In genomic region chr5:51033215-51033614, GRCh38 we compare ENCODE assay signal across 19 cellular contexts.
A peak's percentile ranks its signal among the peaks of the same experiment; 100 is the strongest.
DNase-seq lines count a peak whose midpoint lies in the region.
"Had no signal": no experiment of that assay in that cellular context is flagged by ENCODE, and none has a peak within 500 bp of the region (broad histone marks: within the 10 kb centered on the region; RNA-seq: fewer than 3 reads in every experiment).

No MANE protein-coding gene starts in this region.

- no peak overlapping the region for H3K27ac ChIP-seq in Karpas-422 (ENCODE audit: low read length)
- H3K27ac ChIP-seq: colonic mucosa, gastroesophageal sphincter, skin epidermis, testis had no signal

- no peak overlapping the region for H2AFZ ChIP-seq in Karpas-422 (ENCODE audit: low read length)

- no peak overlapping the region for H3K4me3 Mint-ChIP-seq in activated T-cell treated with anti-CD3 and anti-CD28 coated beads, Interleukin-2, amount 50 U/mL, for 24 hours
- H3K4me3 Mint-ChIP-seq: activated CD8-positive, alpha-beta T cell treated with anti-CD3 and anti-CD28 coated beads, Interleukin-2, amount 10 ng/mL, durations not matched to agents 7 days and 5 days; CD4-positive, alpha-beta T cell; effector memory CD8-positive, alpha-beta T cell; stimulated activated memory B cell treated with anti-CD40 and anti-IgM and Interleukin-4, amounts not matched to agents 10 μg/mL and 1 μg/mL and 100 μg/mL, for 72 hours had no signal

- H3K4me1 ChIP-seq in Karpas-422 (ENCODE audit: low read length) = no peaks in the 10 kb centered on the region
- H3K4me1 ChIP-seq: colonic mucosa, gastroesophageal sphincter, testis had no signal

- H3K9me2 ChIP-seq in Karpas-422 (replicated peaks; ENCODE audit: insufficient read depth, low read length) = no peaks in the 10 kb centered on the region

- H3K9me3 Mint-ChIP-seq in activated T-cell treated with anti-CD3 and anti-CD28 coated beads, Interleukin-2, amount 50 U/mL, for 24 hours = no peaks in the 10 kb centered on the region
- H3K9me3 Mint-ChIP-seq: stimulated activated memory B cell treated with anti-CD40 and anti-IgM and Interleukin-4, amounts not matched to agents 10 μg/mL and 1 μg/mL and 100 μg/mL, for 72 hours had no signal

- no peaks in the 10 kb centered on the region for H3K9me3 ChIP-seq in Karpas-422 (ENCODE audit: low read length)
- H3K9me3 ChIP-seq: colonic mucosa, gastroesophageal sphincter, testis had no signal

- H3K4me1 Mint-ChIP-seq in activated T-cell treated with anti-CD3 and anti-CD28 coated beads, Interleukin-2, amount 50 U/mL, for 24 hours (ENCODE audit: low read depth) = no peaks in the 10 kb centered on the region
- H3K4me1 Mint-ChIP-seq: stimulated activated memory B cell treated with anti-CD40 and anti-IgM and Interleukin-4, amounts not matched to agents 10 μg/mL and 1 μg/mL and 100 μg/mL, for 72 hours had no signal

- DNase-seq in DMS153 (lab: John Stamatoyannopoulos, UW) (peak; percentile 51), HT-29 (ENCODE audit: low spot score) (peak; percentile 22), NCI-H345 (lab: John Stamatoyannopoulos, UW) (peak; percentile 88), iPS-NIHi11 (ENCODE audit: low spot score) (peak; percentile 14), Karpas-422 (no peak), SKM-1 treated with dmso at 0.1 percent for 144 hours (lab: John Stamatoyannopoulos, UW; ENCODE audit: unreplicated experiment) (no peak)
- no peak for DNase-seq in activated T-cell treated with anti-CD3 and anti-CD28 coated beads, Interleukin-2, amount 50 U/mL, for 24 hours
- DNase-seq: activated CD8-positive, alpha-beta T cell treated with anti-CD3 and anti-CD28 coated beads, Interleukin-2, amount 10 ng/mL, durations not matched to agents 7 days and 5 days; activated gamma-delta T cell treated with Interleukin-2 at 50 U/mL for 16 hours; CD4-positive, alpha-beta T cell; colonic mucosa; effector memory CD8-positive, alpha-beta T cell; NCI-H1694; NCI-H526 treated with DMSO at 0.1 percent for 48 hours; OCI-M1; testis had no signal

- H3K9ac ChIP-seq in Karpas-422 (ENCODE audit: low read length) = no peak overlapping the region

- no peak overlapping the region for H3K4me2 ChIP-seq in Karpas-422 (ENCODE audit: low read depth, low read length, poor library complexity, severe bottlenecking)

- H4K20me1 ChIP-seq in Karpas-422 (ENCODE audit: insufficient read depth, low read depth, low read length) = no peaks in the 10 kb centered on the region

- H3K27ac Mint-ChIP-seq in activated T-cell treated with anti-CD3 and anti-CD28 coated beads, Interleukin-2, amount 50 U/mL, for 24 hours = no peak overlapping the region
- H3K27ac Mint-ChIP-seq: activated CD8-positive, alpha-beta T cell treated with anti-CD3 and anti-CD28 coated beads, Interleukin-2, amount 10 ng/mL, durations not matched to agents 7 days and 5 days; CD4-positive, alpha-beta T cell; effector memory CD8-positive, alpha-beta T cell; stimulated activated memory B cell treated with anti-CD40 and anti-IgM and Interleukin-4, amounts not matched to agents 10 μg/mL and 1 μg/mL and 100 μg/mL, for 72 hours had no signal

- H3K36me3 Mint-ChIP-seq in activated T-cell treated with anti-CD3 and anti-CD28 coated beads, Interleukin-2, amount 50 U/mL, for 24 hours (ENCODE audit: low read depth) = no peaks in the 10 kb centered on the region
- H3K36me3 Mint-ChIP-seq: stimulated activated memory B cell treated with anti-CD40 and anti-IgM and Interleukin-4, amounts not matched to agents 10 μg/mL and 1 μg/mL and 100 μg/mL, for 72 hours had no signal

- no peaks in the 10 kb centered on the region for H3K27me3 ChIP-seq in Karpas-422 (ENCODE audit: low read length)
- H3K27me3 ChIP-seq: colonic mucosa, gastroesophageal sphincter, testis had no signal

- H3K79me2 ChIP-seq in Karpas-422 (ENCODE audit: low read length) = no peaks in the 10 kb centered on the region

- no peak overlapping the region for H3K4me3 ChIP-seq in Karpas-422 (ENCODE audit: low read length)
- H3K4me3 ChIP-seq: colonic mucosa, gastroesophageal sphincter, skin epidermis, testis had no signal

- H3K36me3 ChIP-seq in Karpas-422 (ENCODE audit: insufficient read depth, low read length) = no peaks in the 10 kb centered on the region
- H3K36me3 ChIP-seq: colonic mucosa, gastroesophageal sphincter had no signal

- no peaks in the 10 kb centered on the region for H3K27me3 Mint-ChIP-seq in activated T-cell treated with anti-CD3 and anti-CD28 coated beads, Interleukin-2, amount 50 U/mL, for 24 hours
- H3K27me3 Mint-ChIP-seq: CD4-positive, alpha-beta T cell; effector memory CD8-positive, alpha-beta T cell; stimulated activated memory B cell treated with anti-CD40 and anti-IgM and Interleukin-4, amounts not matched to agents 10 μg/mL and 1 μg/mL and 100 μg/mL, for 72 hours had no signal

Comparison
In these comparisons a context has a peak if more than half of its experiments do, and no peak if none do; other contexts are left out.
1. DNase-seq: peak in DMS153 (single experiment), HT-29 (single experiment), NCI-H345 (single experiment) and iPS-NIHi11 (single experiment); none in Karpas-422 (single experiment), activated T-cell treated with anti-CD3 and anti-CD28 coated beads, Interleukin-2, amount 50 U/mL, for 24 hours (single experiment) and SKM-1 treated with dmso at 0.1 percent for 144 hours (single experiment).